25 cellular contexts compared by ENCODE assay signal in genomic region chr20:824916-825315, GRCh38. TPM values are rescaled to one million over a fixed set of nuclear protein-coding genes. Genes with fewer than 3 reads are reported as not detected.
A peak's percentile ranks its signal among the peaks of the same experiment; 100 is the strongest.
DNase-seq lines count a peak whose midpoint lies in the region; ATAC-seq and TF ChIP-seq lines count a peak whose summit lies in the region.
"Had no signal": no experiment of that assay in that cellular context is flagged by ENCODE, and none has a peak within 500 bp of the region (broad histone marks: within the 10 kb centered on the region; RNA-seq: fewer than 3 reads in every experiment).

No MANE protein-coding gene starts in this region.

- no peaks in the 10 kb centered on the region for H3K27me3 ChIP-seq in vagina
- H3K27me3 ChIP-seq: Peyer's patch had no signal

- no peaks in the 10 kb centered on the region for H3K4me1 ChIP-seq in vagina

- no peak for TF ChIP-seq POLR2A in vagina (IDR thresholded peaks at IDR 0.05)

- DNase-seq in activated CD8-positive, alpha-beta memory T cell treated with anti-CD3 and anti-CD28 coated beads, Interleukin-2, amount 50 U/mL, for 48 hours, result peak; percentile 23
- DNase-seq in activated CD8-positive, alpha-beta memory T cell treated with anti-CD3 and anti-CD28 coated beads, Interleukin-2, amount 50 U/mL, for 4 hours, result no peak
- DNase-seq in mesenteric fat pad (ENCODE audit: low spot score), result peak; percentile 24
- peak; percentile 10 for DNase-seq in stimulated activated CD8-positive, alpha-beta memory T cell treated with anti-CD3 and anti-CD28 coated beads, Interleukin-4, amount 100 ng/mL, for 48 hours
- DNase-seq in vagina (ENCODE audit: extremely low spot score in 2 of 2), result peak; percentile 42 to 58
- no peak for DNase-seq in superior temporal gyrus (ENCODE audit: extremely low spot score)
- DNase-seq: C1 segment of cervical spinal cord, Caco-2, IMR-90, KG1, NCI-H1048, NCI-H1417 treated with DMSO at 0.1 percent for 48 hours, NCI-H1694 treated with DMSO at 0.1 percent for 48 hours, NCI-H2081, NCI-H2227 treated with DMSO at 0.1 percent for 48 hours, NCI-H510A, NCI-H69, OCI-M1, SHP77 treated with DMSO at 0.1 percent for 48 hours had no signal

- intact Hi-C loops in vagina (cut with DNase I), result no loop called here

- TF ChIP-seq CTCF in vagina (IDR thresholded peaks at IDR 0.05), result no peak

- H3K9me3 ChIP-seq in vagina, result no peaks in the 10 kb centered on the region
- H3K9me3 ChIP-seq: Caco-2, Peyer's patch had no signal

- H3K36me3 ChIP-seq in vagina, result no peaks in the 10 kb centered on the region
- H3K36me3 ChIP-seq: Peyer's patch had no signal

- ATAC-seq in GM21529 (IDR thresholded peaks at IDR 0.05; ENCODE audit: unreplicated experiment) (no peak), HG03039 (IDR thresholded peaks at IDR 0.05; ENCODE audit: unreplicated experiment) (no peak)
- ATAC-seq: GM12878, HCT116 had no signal

- H3K4me3 ChIP-seq in vagina, result no peak overlapping the region
- H3K4me3 ChIP-seq: GM12878, Peyer's patch had no signal

- H3K27ac ChIP-seq in vagina, result no peak overlapping the region
- H3K27ac ChIP-seq: Peyer's patch had no signal

RNA-seq across cellular contexts. Expression of gene FAM110A, which starts 8.6 kb away (rescaled TPM):
- total RNA-seq in mesenteric fat pad (3.7 TPM), vagina (11.8 TPM)

RNA-seq across cellular contexts. Expression of gene SLC52A3, which starts 56.6 kb away (rescaled TPM):
- total RNA-seq in mesenteric fat pad (2.2 TPM), vagina (1.7 TPM)
- total RNA-seq: CD4-positive, alpha-beta memory T cell; GM12878; IMR-90 had no signal

Comparison
In these comparisons a context has a peak if more than half of its experiments do, and no peak if none do; other contexts are left out.
1. DNase-seq: peak in activated CD8-positive, alpha-beta memory T cell treated with anti-CD3 and anti-CD28 coated beads, Interleukin-2, amount 50 U/mL, for 48 hours (single experiment), mesenteric fat pad (single experiment), stimulated activated CD8-positive, alpha-beta memory T cell treated with anti-CD3 and anti-CD28 coated beads, Interleukin-4, amount 100 ng/mL, for 48 hours (single experiment) and vagina (2 of 2); none in activated CD8-positive, alpha-beta memory T cell treated with anti-CD3 and anti-CD28 coated beads, Interleukin-2, amount 50 U/mL, for 4 hours (single experiment) and superior temporal gyrus (single experiment).